In the genomic region with DNA sequence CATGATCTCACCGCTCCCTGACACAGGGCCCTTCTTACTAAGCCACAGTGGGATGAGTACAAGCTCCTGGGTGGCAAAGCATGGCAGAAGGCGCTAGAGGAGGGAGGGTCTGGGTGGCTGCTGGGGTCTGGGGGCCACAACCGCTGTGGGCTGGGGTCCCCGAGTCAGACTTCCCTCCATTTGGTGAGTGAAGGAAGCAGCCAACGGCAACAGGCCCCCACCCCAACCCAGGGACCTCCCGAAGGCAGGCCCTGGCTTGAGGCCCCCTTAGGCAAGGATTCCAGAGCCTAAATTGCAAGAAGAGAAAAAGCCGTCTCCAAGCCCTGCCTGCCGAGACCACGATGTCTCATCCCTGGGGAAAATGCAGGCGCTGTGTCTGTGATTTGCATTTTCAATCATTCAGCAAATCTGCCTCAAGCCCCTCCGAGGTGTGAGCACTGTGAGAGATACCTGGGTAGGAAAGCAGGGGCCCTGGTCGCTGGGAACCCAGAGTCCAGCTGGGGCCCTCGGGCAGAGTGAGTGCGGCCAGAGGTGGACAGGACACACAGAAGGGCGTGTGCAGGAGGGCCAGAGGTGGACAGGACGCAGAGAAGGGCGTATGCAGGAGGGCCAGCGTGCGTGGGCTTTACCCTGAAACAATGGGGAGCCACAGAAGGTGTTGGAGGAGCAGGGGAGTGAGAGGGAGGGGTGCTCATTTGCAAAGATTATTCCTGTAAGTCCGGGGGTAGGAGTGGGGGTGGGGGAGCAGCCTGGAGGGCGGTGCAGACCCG, we compare ENCODE assay signal across 25 cellular contexts.
A peak's percentile ranks its signal among the peaks of the same experiment; 100 is the strongest.
DNase-seq lines count a peak whose midpoint lies in the region; ATAC-seq and TF ChIP-seq lines count a peak whose summit lies in the region.
"Had no signal": no experiment of that assay in that cellular context is flagged by ENCODE, and none has a peak within 500 bp of the region (broad histone marks: within the 10 kb centered on the region; RNA-seq: fewer than 3 reads in every experiment).

No MANE protein-coding gene starts in this region.

- H3K79me2 ChIP-seq in GM23338 (replicated peaks; ENCODE audit: insufficient read depth) = no peaks in the 10 kb centered on the region
- no peaks in the 10 kb centered on the region for H3K79me2 ChIP-seq in OCI-LY7 (ENCODE audit: insufficient read depth, low read depth, low read length)

- H3K27me3 ChIP-seq in A673 (replicated peaks; ENCODE audit: insufficient read depth, low read depth, low read length, poor library complexity) (no peaks in the 10 kb centered on the region), GM23338 (ENCODE audit: insufficient read depth) (no peaks in the 10 kb centered on the region)
- H3K27me3 ChIP-seq: body of pancreas had no signal

- H3K36me3 Mint-ChIP-seq in GM23338 (ENCODE audit: low read depth) (no peaks in the 10 kb centered on the region), chondrocyte (ENCODE audit: low read depth) (no peaks in the 10 kb centered on the region), neural crest cell (ENCODE audit: low read depth) (no peaks in the 10 kb centered on the region)

- H4K20me1 ChIP-seq in GM23338 (replicated peaks; ENCODE audit: insufficient read depth) (no peaks in the 10 kb centered on the region), OCI-LY7 (ENCODE audit: insufficient read depth, low read length) (no peaks in the 10 kb centered on the region)

- H3K9me2 ChIP-seq in GM23338 (ENCODE audit: insufficient read depth) (no peaks in the 10 kb centered on the region), OCI-LY7 (ENCODE audit: insufficient read depth, low read length) (no peaks in the 10 kb centered on the region)

- H3K4me3 ChIP-seq in A673 (ENCODE audit: low read depth, low read length, poor library complexity, severe bottlenecking) (no peak overlapping the region), GM23338 (no peak overlapping the region), OCI-LY7 (ENCODE audit: low read depth, low read length, poor library complexity, severe bottlenecking) (no peak overlapping the region)
- H3K4me3 ChIP-seq: body of pancreas, stomach, tibial artery had no signal

- H3F3A ChIP-seq in GM23338 (replicated peaks; ENCODE audit: low read depth) = peaks cover 9% of the 10 kb centered on the region

- CTCF ChIA-PET in A673 (lab: Charles Lee) (no interaction called here), OCI-LY7 (lab: Charles Lee; ENCODE audit: unreplicated experiment) (no interaction called here)

- peaks cover 43% of the 10 kb centered on the region for H3K4me1 ChIP-seq in A673 (ENCODE audit: insufficient read depth, low read length, poor library complexity, severe bottlenecking)
- no peaks in the 10 kb centered on the region; the same call in 1 of the 2 replicates for H3K4me1 ChIP-seq in GM23338 (ENCODE audit: insufficient read depth)
- no peaks in the 10 kb centered on the region for H3K4me1 ChIP-seq in OCI-LY7 (ENCODE audit: insufficient read depth, low read length, poor library complexity, severe bottlenecking)
- H3K4me1 ChIP-seq: Caco-2 had no signal

- DNase-seq in A673 (ENCODE audit: low spot score) (peak; percentile 37), GM23338 (ENCODE audit: low spot score) (no peak), chondrocyte (ENCODE audit: low spot score) (peak; percentile 65), neural crest cell (ENCODE audit: low read depth, low spot score) (no peak), GDM1 (lab: John Stamatoyannopoulos, UW) (no peak), anterior cingulate cortex (lab: John Stamatoyannopoulos, UW) (no peak), OCI-LY7 (ENCODE audit: low spot score) (no peak)
- DNase-seq: activated CD4-positive, alpha-beta T cell treated with anti-CD3 and anti-CD28 coated beads for 48 hours; activated gamma-delta T cell treated with Interleukin-2 at 50 U/mL for 16 hours; activated T-cell treated with anti-CD3 and anti-CD28 coated beads, Interleukin-2, amount 50 U/mL, for 1 hour; C1 segment of cervical spinal cord; Caco-2; HCEC 1CT; kidney glomerular epithelial cell; NCI-H1436; NCI-H446 treated with DMSO at 0.1 percent for 48 hours; NCI-H82; nucleus accumbens; small intestine; stimulated activated CD4-positive, alpha-beta T cell treated with anti-CD3 and anti-CD28 coated beads, Interleukin-2, amount 100 ng/mL, for 24 hours; stomach; tibial artery had no signal

- no peak for ATAC-seq in GM23338

- H3K27ac Mint-ChIP-seq in GM23338 (peak overlapping the region; percentile 54), chondrocyte (ENCODE audit: unreplicated experiment) (no peak overlapping the region), neural crest cell (ENCODE audit: unreplicated experiment) (peak overlapping the region; percentile 19)

- intact Hi-C loops in A673 (cut with micrococcal nuclease; ENCODE audit: unreplicated experiment) (no loop called here), OCI-LY7 (cut with micrococcal nuclease; ENCODE audit: unreplicated experiment) (no loop called here)

- POLR2A ChIA-PET in A673 (lab: Charles Lee; ENCODE audit: low non-redundant PET) (no interaction called here), OCI-LY7 (lab: Charles Lee) (no interaction called here)

- no peaks in the 10 kb centered on the region for H3K36me3 ChIP-seq in A673 (ENCODE audit: insufficient read depth, low read length, poor library complexity, severe bottlenecking)
- no peaks in the 10 kb centered on the region for H3K36me3 ChIP-seq in GM23338 (ENCODE audit: insufficient read depth)
- no peaks in the 10 kb centered on the region for H3K36me3 ChIP-seq in OCI-LY7 (ENCODE audit: insufficient read depth, low read length)
- H3K36me3 ChIP-seq: stomach, tibial artery had no signal

- H3K4me3 Mint-ChIP-seq in GM23338 (no peak overlapping the region), chondrocyte (ENCODE audit: unreplicated experiment) (no peak overlapping the region), neural crest cell (no peak overlapping the region)

- H2AFZ ChIP-seq in GM23338 (no peak overlapping the region), OCI-LY7 (ENCODE audit: low read length) (no peak overlapping the region)

- H3K9me3 ChIP-seq in A673 (ENCODE audit: low read depth, low read length, poor library complexity, severe bottlenecking) = no peaks in the 10 kb centered on the region
- H3K9me3 ChIP-seq in OCI-LY7 (ENCODE audit: low read length) = no peaks in the 10 kb centered on the region
- H3K9me3 ChIP-seq: body of pancreas, stomach, tibial artery had no signal

- H3K4me2 ChIP-seq in GM23338 (no peak overlapping the region), OCI-LY7 (ENCODE audit: low read length) (no peak overlapping the region)
- H3K4me2 ChIP-seq: KMS-11 had no signal

- H3K4me1 Mint-ChIP-seq in GM23338 (peaks cover 39% of the 10 kb centered on the region), chondrocyte (ENCODE audit: low read depth) (no peaks in the 10 kb centered on the region), neural crest cell (peaks cover 12% of the 10 kb centered on the region)

- H3K9me3 Mint-ChIP-seq in GM23338 (no peaks in the 10 kb centered on the region; the same call in 2 of the 3 replicates), chondrocyte (ENCODE audit: low read depth) (no peaks in the 10 kb centered on the region), neural crest cell (no peaks in the 10 kb centered on the region)

- H3K27me3 Mint-ChIP-seq in GM23338 (ENCODE audit: insufficient read depth, low read depth, poor library complexity) (peaks cover 10% of the 10 kb centered on the region), chondrocyte (ENCODE audit: low read depth) (peaks cover 11% of the 10 kb centered on the region), neural crest cell (ENCODE audit: low read depth) (peaks cover 8% of the 10 kb centered on the region)

- BruUV-seq in A673 (replicated peaks; lab: Mats Ljungman, UMichigan) = no TSS peak
- BruUV-seq in OCI-LY7 (replicated peaks; lab: Mats Ljungman, UMichigan) = no TSS peak

- TF ChIP-seq CTCF in A673 (conservative IDR thresholded peaks at IDR 0.05; ENCODE audit: low read depth, low read length) = no peak
- TF ChIP-seq CTCF in GM23338 (conservative IDR thresholded peaks at IDR 0.05; ENCODE audit: low read depth in 2 of 2) = no peak
- no peak for TF ChIP-seq CTCF in chondrocyte (IDR thresholded peaks at IDR 0.05)
- TF ChIP-seq CTCF in neural crest cell (conservative IDR thresholded peaks at IDR 0.05) = no peak
- no peak for TF ChIP-seq CTCF in OCI-LY7 (conservative IDR thresholded peaks at IDR 0.05; ENCODE audit: low read length)

- peak overlapping the region; percentile 50 for H3K27ac ChIP-seq in A673 (ENCODE audit: low read depth, low read length, poor library complexity, severe bottlenecking)
- no peak overlapping the region for H3K27ac ChIP-seq in GM23338 (ENCODE audit: low read depth)
- no peak overlapping the region for H3K27ac ChIP-seq in OCI-LY7 (ENCODE audit: low read depth, low read length, poor library complexity, severe bottlenecking)
- H3K27ac ChIP-seq: KMS-11, stomach, tibial artery, VCaP had no signal

TF ChIP-seq in GM23338, 12 proteins besides CTCF, POLR2A, EP300 and RAD21:
- no peak for TF ChIP-seq ZNF331 (CRISPR knock-in tag; IDR thresholded peaks at IDR 0.05; ENCODE audit: low read depth)
- no peak for TF ChIP-seq CREB1 (CRISPR knock-in tag; IDR thresholded peaks at IDR 0.05; ENCODE audit: low read depth)

Comparison
In these comparisons a context has a peak if more than half of its experiments do, and no peak if none do; other contexts are left out.
1. DNase-seq: peak in A673 (single experiment) and chondrocyte (single experiment); none in GM23338 (single experiment), neural crest cell (single experiment), GDM1 (single experiment), anterior cingulate cortex (0 of 58) and OCI-LY7 (single experiment).